18 cellular contexts compared by ENCODE assay signal in the genomic region with DNA sequence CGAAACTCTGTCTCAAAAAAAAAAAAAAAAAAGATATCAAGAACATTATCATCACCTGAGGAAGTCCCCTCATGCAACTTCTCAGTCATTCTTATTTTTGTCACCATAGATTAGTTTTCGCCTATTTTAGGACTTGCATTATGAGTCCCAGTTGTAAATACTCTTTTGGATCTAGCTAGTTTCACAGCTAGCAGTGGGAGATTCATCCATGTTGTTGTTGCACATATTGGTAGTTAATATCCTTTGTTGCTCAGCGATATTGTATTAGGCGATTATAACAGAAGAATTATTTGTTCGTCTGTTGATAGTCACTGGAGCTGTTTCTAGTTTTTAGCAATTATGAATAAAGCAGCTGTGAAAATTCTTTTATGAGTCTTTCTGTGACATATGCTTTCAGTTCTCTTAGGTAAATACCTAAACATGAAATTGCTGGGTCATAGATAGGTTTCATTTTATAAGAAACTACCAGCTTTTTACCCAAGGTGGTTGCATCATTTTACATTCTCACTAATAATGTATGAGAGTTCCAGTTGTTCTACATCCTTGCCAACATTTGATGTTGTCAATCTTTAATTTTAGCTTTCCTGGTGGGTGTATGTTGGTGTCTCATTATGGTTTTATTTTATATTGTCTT. TPM values are rescaled to one million over a fixed set of nuclear protein-coding genes. Genes with fewer than 3 reads are reported as not detected.
A peak's percentile ranks its signal among the peaks of the same experiment; 100 is the strongest.
DNase-seq lines count a peak whose midpoint lies in the region; ATAC-seq, FAIRE-seq and TF ChIP-seq lines count a peak whose summit lies in the region.
"Had no signal": no experiment of that assay in that cellular context is flagged by ENCODE, and none has a peak within 500 bp of the region (broad histone marks: within the 10 kb centered on the region; RNA-seq: fewer than 3 reads in every experiment).

No MANE protein-coding gene starts in this region.

- CTCF ChIA-PET in activated CD4-positive, alpha-beta T cell treated with anti-CD3 and anti-CD28 coated beads for 36 hours (lab: Charles Lee) = interaction anchor here (0.6 to 1.9 kb wide), 10 partner anchors 12 to 370 kb away, joined by 3 to 10 read pairs (median 4); a partner anchor contains a TSS
- CTCF ChIA-PET in endothelial cell of umbilical vein (lab: Charles Lee) = interaction anchor here (1.1 kb wide), 1 partner anchor 12 kb away, joined by 3 read pairs; no protein-coding TSS in a partner anchor

- no peaks in the 10 kb centered on the region for H3K4me1 ChIP-seq in endothelial cell of umbilical vein (ENCODE audit: control insufficient read depth, extremely low read depth, insufficient read depth, low read length)

- H3K27ac ChIP-seq in endothelial cell of umbilical vein (ENCODE audit: insufficient read depth, low read depth, low read length) = no peak overlapping the region
- H3K27ac ChIP-seq: C4-2B, RWPE1, SJCRH30 had no signal

- no peaks in the 10 kb centered on the region for H3K9me1 ChIP-seq in endothelial cell of umbilical vein (replicated peaks; ENCODE audit: control insufficient read depth, extremely low read depth, insufficient read depth, low read length)

- H3K36me3 ChIP-seq in endothelial cell of umbilical vein (ENCODE audit: control insufficient read depth in 2 of 2, extremely low read depth in 1 of 2, insufficient read depth in 2 of 2, low read length in 2 of 2) = no peaks in the 10 kb centered on the region
- H3K36me3 ChIP-seq: SJCRH30 had no signal

- TF ChIP-seq POLR2A in endothelial cell of umbilical vein (IDR thresholded peaks at IDR 0.05; ENCODE audit: low read depth, low read length) = no peak

- H3K36me3 Mint-ChIP-seq in activated CD4-positive, alpha-beta T cell treated with anti-CD3 and anti-CD28 coated beads for 36 hours (ENCODE audit: low read depth) = no peaks in the 10 kb centered on the region

- H3K27ac Mint-ChIP-seq in activated CD4-positive, alpha-beta T cell treated with anti-CD3 and anti-CD28 coated beads for 36 hours = no peak overlapping the region

- intact Hi-C loops in activated CD4-positive, alpha-beta T cell treated with anti-CD3 and anti-CD28 coated beads for 36 hours (cut with DNase I, micrococcal nuclease) = loop anchor here (1.0 to 2.0 kb wide), 5 partner anchors 36 to 50 kb away; a partner anchor contains a TSS
- intact Hi-C loops in endothelial cell of umbilical vein (cut with micrococcal nuclease) = no loop called here

- H3K27me3 Mint-ChIP-seq in activated CD4-positive, alpha-beta T cell treated with anti-CD3 and anti-CD28 coated beads for 36 hours = peaks cover 17% of the 10 kb centered on the region

- no peak for TF ChIP-seq CTCF in endothelial cell of umbilical vein (IDR thresholded peaks at IDR 0.05; ENCODE audit: extremely low read depth in 1 of 2, insufficient read depth in 1 of 2, low read depth in 1 of 2, low read length in 2 of 2)

- no peak for DNase-seq in activated CD4-positive, alpha-beta T cell treated with anti-CD3 and anti-CD28 coated beads for 36 hours
- DNase-seq in activated CD4-positive, alpha-beta T cell treated with anti-CD3 and anti-CD28 coated beads, Interleukin-2, amount 50 U/mL, for 48 hours = no peak
- DNase-seq in Ammon's horn (ENCODE audit: low spot score) = peak; percentile 11
- no peak for DNase-seq in endothelial cell of umbilical vein (ENCODE audit: low read depth, low spot score)
- no peak for DNase-seq in RKO (ENCODE audit: low spot score)
- DNase-seq in NCI-H1436 treated with DMSO at 0.1 percent for 48 hours (lab: John Stamatoyannopoulos, UW) = no peak
- no peak for DNase-seq in GF-D8 (lab: John Stamatoyannopoulos, UW)
- DNase-seq: 8988T, H7, IMR-90, NCI-H1417, NCI-H2029, NCI-H2171 treated with DMSO at 0.1 percent for 48 hours, NCI-H82, SJCRH30 had no signal

- dilution Hi-C loops in endothelial cell of umbilical vein (cut with MboI; ENCODE audit: extremely low pct_ligation_motif_present, low sequenced_read_pairs) = no loop called here

- POLR2A ChIA-PET in activated CD4-positive, alpha-beta T cell treated with anti-CD3 and anti-CD28 coated beads for 36 hours (lab: Charles Lee) = interaction anchor here (0.8 to 1.5 kb wide), 6 partner anchors 37 to 132 kb away, joined by 3 to 13 read pairs (median 6); a partner anchor contains a TSS
- POLR2A ChIA-PET in endothelial cell of umbilical vein (lab: Charles Lee) = interaction anchor here (0.6 kb wide), 1 partner anchor 81 kb away, joined by 3 read pairs; no protein-coding TSS in a partner anchor

- no peak overlapping the region for H3K4me3 ChIP-seq in endothelial cell of umbilical vein (replicated peaks in 1 of 3; ENCODE audit: insufficient read depth in 1 of 3, low read depth in 1 of 3, low read length in 3 of 3)
- H3K4me3 ChIP-seq: SJCRH30 had no signal

- H3K4me2 ChIP-seq in endothelial cell of umbilical vein (ENCODE audit: insufficient read depth, low read length) = no peak overlapping the region

- peak; percentile 68 for ATAC-seq in activated CD4-positive, alpha-beta T cell treated with anti-CD3 and anti-CD28 coated beads for 36 hours
- peak; percentile 49 for ATAC-seq in HG02610 (IDR thresholded peaks at IDR 0.05; ENCODE audit: unreplicated experiment)

- H3K79me2 ChIP-seq in endothelial cell of umbilical vein (ENCODE audit: control insufficient read depth, insufficient read depth, low read length) = no peaks in the 10 kb centered on the region

- BruUV-seq in endothelial cell of umbilical vein (replicated peaks; lab: Mats Ljungman, UMichigan) = no TSS peak

- H3K4me3 Mint-ChIP-seq in activated CD4-positive, alpha-beta T cell treated with anti-CD3 and anti-CD28 coated beads for 36 hours = no peak overlapping the region

- H4K20me1 ChIP-seq in endothelial cell of umbilical vein (replicated peaks; ENCODE audit: control insufficient read depth, extremely low read depth, insufficient read depth, low read length) = no peaks in the 10 kb centered on the region

- H3K4me1 Mint-ChIP-seq in activated CD4-positive, alpha-beta T cell treated with anti-CD3 and anti-CD28 coated beads for 36 hours = peaks cover 35% of the 10 kb centered on the region

- no peak overlapping the region for H3K9ac ChIP-seq in endothelial cell of umbilical vein (replicated peaks; ENCODE audit: extremely low read depth, insufficient read depth, low read length)

- H3K9me3 Mint-ChIP-seq in activated CD4-positive, alpha-beta T cell treated with anti-CD3 and anti-CD28 coated beads for 36 hours (ENCODE audit: low read depth) = no peaks in the 10 kb centered on the region

- peak; percentile 12 for FAIRE-seq in endothelial cell of umbilical vein (lab: Jason Lieb, UNC)

- peaks cover 2 to 7% of the 10 kb centered on the region in 2 experiments for H3K27me3 ChIP-seq in endothelial cell of umbilical vein (ENCODE audit: control insufficient read depth in 2 of 2, insufficient read depth in 2 of 2, low read length in 2 of 2)
- H3K27me3 ChIP-seq: SJCRH30 had no signal

- no peak overlapping the region for H2AFZ ChIP-seq in endothelial cell of umbilical vein (ENCODE audit: low read depth, low read length)

- H3K9me3 ChIP-seq in endothelial cell of umbilical vein (replicated peaks; ENCODE audit: control insufficient read depth, insufficient read depth, low read length) = no peaks in the 10 kb centered on the region
- H3K9me3 ChIP-seq: SJCRH30 had no signal

TF ChIP-seq in endothelial cell of umbilical vein, 7 proteins besides CTCF, POLR2A, EP300 and RAD21:
- TF ChIP-seq POLR2AphosphoS5 (IDR thresholded peaks at IDR 0.05; ENCODE audit: insufficient read depth, low read depth, low read length) = no peak
- no peak for TF ChIP-seq EZH2 (IDR thresholded peaks at IDR 0.05; ENCODE audit: borderline replicate concordance, low read depth, low read length, severe bottlenecking)
- TF ChIP-seq, protein P1, sequence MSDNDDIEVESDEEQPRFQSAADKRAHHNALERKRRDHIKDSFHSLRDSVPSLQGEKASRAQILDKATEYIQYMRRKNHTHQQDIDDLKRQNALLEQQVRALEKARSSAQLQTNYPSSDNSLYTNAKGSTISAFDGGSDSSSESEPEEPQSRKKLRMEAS (IDR thresholded peaks at IDR 0.05; ENCODE audit: insufficient read depth, insufficient read length) = no peak
- TF ChIP-seq JUN (IDR thresholded peaks at IDR 0.05; ENCODE audit: borderline replicate concordance, insufficient read depth, insufficient read length, low read depth) = no peak
- no peak for TF ChIP-seq FOS (IDR thresholded peaks at IDR 0.05; ENCODE audit: borderline replicate concordance, insufficient read depth, low read length)
TF ChIP-seq in endothelial cell of umbilical vein: peak in this region for 0.

RNA-seq across cellular contexts. Expression of a gene that starts 40.7 kb away (rescaled TPM):
- total RNA-seq in activated CD4-positive, alpha-beta T cell treated with anti-CD3 and anti-CD28 coated beads for 36 hours = 10 to 100 TPM; 50.3 to 52.5 TPM
- total RNA-seq in endothelial cell of umbilical vein = 7.9 and 9.8 TPM in 2 replicates
- polyA plus RNA-seq in endothelial cell of umbilical vein = 5.4 and 6.4 TPM in 2 replicates
- 4.0 and 5.3 TPM in 2 replicates for polyA plus RNA-seq in endothelial cell of umbilical vein (2011; cell fraction: cytosol; rRNA removed)
- polyA plus RNA-seq in endothelial cell of umbilical vein (2011; cell fraction: nucleus; rRNA removed) = 11.9 and 13.4 TPM in 2 replicates
- polyA plus RNA-seq in endothelial cell of umbilical vein (2012) = 3.6 and 5.8 TPM in 2 replicates
- 4.2 and 4.4 TPM in 2 replicates for polyA minus RNA-seq in endothelial cell of umbilical vein
- 5.4 TPM for polyA minus RNA-seq in endothelial cell of umbilical vein (2011; cell fraction: cytosol; rRNA and poly(A)+ RNA removed)
- polyA minus RNA-seq in endothelial cell of umbilical vein (2011; cell fraction: nucleus; rRNA and poly(A)+ RNA removed) = 5.3 and 7.3 TPM in 2 replicates
